13 cellular contexts compared by ENCODE assay signal in the genomic region with DNA sequence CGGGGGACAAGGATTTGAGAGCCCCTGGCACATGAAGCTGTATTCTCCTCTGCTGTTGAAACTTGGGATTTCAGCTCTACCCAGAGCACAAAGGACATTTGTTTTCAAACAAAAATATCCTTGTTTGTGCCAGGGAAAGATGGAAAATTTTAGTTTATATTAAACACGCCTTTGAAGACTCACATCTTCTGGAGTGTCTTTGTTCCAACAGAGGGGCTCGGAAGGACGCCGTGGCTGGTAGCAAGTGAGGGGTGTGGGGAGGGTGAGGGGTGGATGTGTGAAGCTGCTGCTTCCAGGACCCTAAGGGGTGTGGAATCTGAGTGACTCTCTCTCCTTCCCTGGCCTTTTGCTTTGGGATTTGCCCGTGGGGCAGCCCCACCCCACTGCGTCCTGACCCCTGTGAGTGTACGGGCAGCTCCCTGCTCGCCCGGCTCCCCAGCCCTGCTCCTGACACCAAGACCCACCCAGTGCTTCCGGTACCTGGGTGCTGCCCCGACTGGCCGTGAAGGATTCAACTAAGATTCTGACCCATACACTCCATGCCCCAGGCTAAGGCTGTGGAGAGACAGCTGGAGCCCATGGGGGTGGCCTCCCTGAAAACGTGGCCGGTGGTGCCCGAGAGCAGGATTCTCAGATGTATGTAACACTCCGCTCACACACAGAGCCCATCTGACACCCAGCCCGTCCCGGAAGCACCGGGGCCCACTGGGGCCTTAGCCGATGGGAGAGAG. TPM values are rescaled to one million over a fixed set of nuclear protein-coding genes. Genes with fewer than 3 reads are reported as not detected.
DNase-seq lines count a peak whose midpoint lies in the region; ATAC-seq and TF ChIP-seq lines count a peak whose summit lies in the region.
"Had no signal": no experiment of that assay in that cellular context is flagged by ENCODE, and none has a peak within 500 bp of the region (broad histone marks: within the 10 kb centered on the region; RNA-seq: fewer than 3 reads in every experiment).

No MANE protein-coding gene starts in this region.

- H3K36me3 ChIP-seq in BLaER1: peaks cover 98% of the 10 kb centered on the region
- H3K36me3 ChIP-seq in adrenal gland (replicated peaks in 1 of 2): peaks cover 0 to 36% of the 10 kb centered on the region in 2 donors
- H3K36me3 ChIP-seq in heart left ventricle: peaks cover 0 to 68% (median 34%) of the 10 kb centered on the region in 9 donors

- H3K4me3 ChIP-seq in BLaER1 (no peak overlapping the region), adrenal gland (peak overlapping the region in 1 of 4 donors; percentile 20), heart left ventricle (no peak overlapping the region)
- H3K4me3 ChIP-seq: MG63 had no signal

- H3K4me2 ChIP-seq in BLaER1: no peak overlapping the region

- H3K27me3 ChIP-seq in BLaER1 (no peaks in the 10 kb centered on the region), adrenal gland (no peaks in the 10 kb centered on the region), heart left ventricle (no peaks in the 10 kb centered on the region)
- H3K27me3 ChIP-seq: BE2C, MG63 had no signal

- intact Hi-C loops in adrenal gland (cut with DNase I): no loop called here
- intact Hi-C loops in heart left ventricle (cut with DNase I): loop anchor here in 4 of 10 donors (5.0 to 10.0 kb wide), 3 partner anchors 36 to 343 kb away; no protein-coding TSS in a partner anchor

- TF ChIP-seq POLR2A in adrenal gland (IDR thresholded peaks at IDR 0.05) (no peak), heart left ventricle (IDR thresholded peaks at IDR 0.05) (no peak)

- ATAC-seq in heart left ventricle (no peak), GM21825 (IDR thresholded peaks at IDR 0.05; ENCODE audit: unreplicated experiment) (no peak)

- H4K20me1 ChIP-seq in BLaER1: peaks cover 98% of the 10 kb centered on the region

- H3K27ac ChIP-seq in BLaER1: 0 out of 2 replicates have a peak overlapping the region, but pooled peaks have one; percentile 18
- peak overlapping the region in 4 of 5 donors; percentile 70 to 92 (median 82) for H3K27ac ChIP-seq in adrenal gland
- peak overlapping the region in 10 of 12 donors; percentile 42 to 86 (median 64) for H3K27ac ChIP-seq in heart left ventricle

- DNase-seq in adrenal gland (peak in 6 of 7 donors; percentile 16 to 59 (median 30)), heart left ventricle (peak in 3 of 5 donors; percentile 12 to 44 (median 16)), pons (ENCODE audit: low spot score) (peak; percentile 92), SKM-1 treated with dmso at 0.1 percent for 144 hours (lab: John Stamatoyannopoulos, UW; ENCODE audit: unreplicated experiment) (no peak), DMS153 (lab: John Stamatoyannopoulos, UW) (no peak), NCI-H69 (lab: John Stamatoyannopoulos, UW) (no peak)
- DNase-seq: HCEC 1CT; MG63; NCI-H526 treated with DMSO at 0.1 percent for 48 hours; stimulated activated CD4-positive, alpha-beta T cell treated with anti-CD3 and anti-CD28 coated beads, Interleukin-2, amount 100 ng/mL, for 48 hours had no signal

- H3K9ac ChIP-seq in BLaER1: no peak overlapping the region

- WGBS in adrenal gland, 4 donors: 39 to 58% (median 54%) methylated on average over 5 to 21 of the region's 21 CpGs
- 43 to 67% (median 65%) methylated on average over 21 of the region's 21 CpGs for WGBS in heart left ventricle, 4 donors

- peak in 1 of 6 experiments; percentile 39 for TF ChIP-seq CTCF in adrenal gland (IDR thresholded peaks at IDR 0.05)
- TF ChIP-seq CTCF in heart left ventricle (IDR thresholded peaks at IDR 0.05): no peak

- H3K9me3 ChIP-seq in BLaER1: no peaks in the 10 kb centered on the region
- no peaks in the 10 kb centered on the region for H3K9me3 ChIP-seq in adrenal gland (replicated peaks in 1 of 3)
- no peaks in the 10 kb centered on the region for H3K9me3 ChIP-seq in heart left ventricle
- H3K9me3 ChIP-seq: BE2C, MG63 had no signal

- peaks cover 31% of the 10 kb centered on the region for H3K4me1 ChIP-seq in BLaER1
- H3K4me1 ChIP-seq in adrenal gland (replicated peaks in 1 of 2): peaks cover 42 to 57% of the 10 kb centered on the region in 2 donors
- H3K4me1 ChIP-seq in heart left ventricle: peaks cover 0 to 73% (median 44%) of the 10 kb centered on the region in 12 donors

RNA-seq across cellular contexts. Expression of gene ZRANB1, which starts 59.6 kb away (rescaled TPM):
- total RNA-seq in adrenal gland (10 to 100 TPM; 23.0 to 64.7 (median 41.9) TPM), heart left ventricle (10 to 100 TPM; 20.5 to 31.3 (median 25.7) TPM)
- polyA plus RNA-seq in adrenal gland (10 to 100 TPM; 20.2 to 30.4 (median 23.6) TPM), heart left ventricle (10 to 100 TPM; 11.4 to 24.7 TPM)

Comparison
In these comparisons a context has a peak if more than half of its experiments do, and no peak if none do; other contexts are left out.
1. H3K27ac ChIP-seq: peak in every context shown above with its lines; median percentile 82 in adrenal gland; 64 in heart left ventricle; 18 in BLaER1.
2. DNase-seq: peak in adrenal gland (6 of 7), heart left ventricle (3 of 5) and pons (single experiment); none in SKM-1 treated with dmso at 0.1 percent for 144 hours (single experiment), DMS153 (single experiment) and NCI-H69 (single experiment).